ENCODE assay signal across 21 cellular contexts in genomic region chr11:119420631-119421030, GRCh38. TPM values are rescaled to one million over a fixed set of nuclear protein-coding genes. Genes with fewer than 3 reads are reported as not detected.
DNase-seq lines count a peak whose midpoint lies in the region; ATAC-seq and TF ChIP-seq lines count a peak whose summit lies in the region.
"Had no signal": no experiment of that assay in that cellular context is flagged by ENCODE, and none has a peak within 500 bp of the region (broad histone marks: within the 10 kb centered on the region; RNA-seq: fewer than 3 reads in every experiment).

No MANE protein-coding gene starts in this region.

- H3K27me3 ChIP-seq in BJ (ENCODE audit: control insufficient read depth, insufficient read depth, low read length), result no peaks in the 10 kb centered on the region
- H3K27me3 ChIP-seq in NT2/D1 (ENCODE audit: insufficient read depth, insufficient read length), result no peaks in the 10 kb centered on the region
- H3K27me3 ChIP-seq in neuronal stem cell (ENCODE audit: control insufficient read depth in 3 of 3, insufficient read depth in 3 of 3, low read depth in 1 of 3, low read length in 3 of 3), result peaks cover 0 to 32% (median 0%) of the 10 kb centered on the region in 3 experiments
- H3K27me3 ChIP-seq: SJSA1 had no signal

- H2BK120ac ChIP-seq in neuronal stem cell (ENCODE audit: low read depth, low read length), result no peak overlapping the region

- no peak overlapping the region for H3K4me3 Mint-ChIP-seq in activated CD4-positive, alpha-beta T cell treated with anti-CD3 and anti-CD28 coated beads for 36 hours

- H3K27me3 Mint-ChIP-seq in activated CD4-positive, alpha-beta T cell treated with anti-CD3 and anti-CD28 coated beads for 36 hours, result peaks cover 43% of the 10 kb centered on the region

- no peak overlapping the region for H3K14ac ChIP-seq in neuronal stem cell (ENCODE audit: low read length)

- H3K4me1 Mint-ChIP-seq in activated CD4-positive, alpha-beta T cell treated with anti-CD3 and anti-CD28 coated beads for 36 hours, result peaks cover 11% of the 10 kb centered on the region

- no peaks in the 10 kb centered on the region for H3K9me3 Mint-ChIP-seq in activated CD4-positive, alpha-beta T cell treated with anti-CD3 and anti-CD28 coated beads for 36 hours (ENCODE audit: low read depth)
- H3K9me3 Mint-ChIP-seq: T-helper 2 cell treated with Interferon-gamma antibody and Interleukin-4, amounts not matched to agents 5 μg/mL and 100 μg/mL, for 36 hours had no signal

- peak overlapping the region; percentile 85 for H3K4me3 ChIP-seq in BJ (ENCODE audit: low read depth, low read length)
- H3K4me3 ChIP-seq in NT2/D1 (ENCODE audit: insufficient read length, low read depth), result peak overlapping the region; percentile 19
- H3K4me3 ChIP-seq in foreskin fibroblast (ENCODE audit: low read depth in 1 of 2, low read length in 2 of 2), result peak overlapping the region; percentile 93 to 96
- H3K4me3 ChIP-seq in neuronal stem cell (ENCODE audit: low read length in 2 of 2), result peak overlapping the region in 1 of 2 donors; percentile 26
- H3K4me3 ChIP-seq: mucosa of descending colon, SJSA1, stomach had no signal

- H3K9ac ChIP-seq in NT2/D1 (ENCODE audit: insufficient read length, low read depth), result peak overlapping the region; percentile 59
- H3K9ac ChIP-seq in neuronal stem cell (ENCODE audit: low read depth, low read length, poor library complexity), result no peak overlapping the region
- H3K9ac ChIP-seq: KMS-11 had no signal

- intact Hi-C loops in activated CD4-positive, alpha-beta T cell treated with anti-CD3 and anti-CD28 coated beads for 36 hours (cut with DNase I, micrococcal nuclease), result no loop called here
- intact Hi-C loops in Right ventricle myocardium superior (cut with DNase I), result no loop called here

- POLR2A ChIA-PET in BJ (lab: Charles Lee), result no interaction called here
- POLR2A ChIA-PET in activated CD4-positive, alpha-beta T cell treated with anti-CD3 and anti-CD28 coated beads for 36 hours (lab: Charles Lee), result no interaction called here

- DNase-seq in BJ (ENCODE audit: low read depth) (no peak), NT2/D1 (ENCODE audit: low read depth, low spot score) (no peak), foreskin fibroblast (no peak), neuronal stem cell (ENCODE audit: low spot score) (no peak), H4 (ENCODE audit: low spot score) (no peak), Right ventricle myocardium superior (no peak)
- no peak for DNase-seq in activated CD4-positive, alpha-beta T cell treated with anti-CD3 and anti-CD28 coated beads for 36 hours
- no peak for DNase-seq in stimulated activated CD4-positive, alpha-beta T cell treated with anti-CD3 and anti-CD28 coated beads, Interleukin-4, amount 100 ng/mL, for 1 hour
- DNase-seq: central memory CD4-positive, alpha-beta T cell; effector CD8-positive, alpha-beta T cell; hypothalamus; mucosa of descending colon; NCI-H1092; NCI-H526; OCI-M1; stomach had no signal

- H3K18ac ChIP-seq in neuronal stem cell (ENCODE audit: low read length), result no peak overlapping the region

- no peak overlapping the region for H3K27ac ChIP-seq in neuronal stem cell (replicated peaks; ENCODE audit: low read length)
- H3K27ac ChIP-seq: HL-60, KMS-11, SJSA1, stomach had no signal

- no peak overlapping the region for H2AFZ ChIP-seq in neuronal stem cell (ENCODE audit: low read length)

- peaks cover 14% of the 10 kb centered on the region for H3K36me3 ChIP-seq in BJ (ENCODE audit: control insufficient read depth, insufficient read depth, low read length)
- H3K36me3 ChIP-seq in NT2/D1 (ENCODE audit: insufficient read depth, insufficient read length, low read length), result peaks cover 40% of the 10 kb centered on the region
- peaks cover 10 to 16% of the 10 kb centered on the region in 2 donors for H3K36me3 ChIP-seq in neuronal stem cell (replicated peaks in 1 of 2; ENCODE audit: control insufficient read depth in 2 of 2, insufficient read depth in 2 of 2, low read length in 2 of 2)
- H3K36me3 ChIP-seq: SJSA1 had no signal

- CTCF ChIA-PET in BJ (lab: Yijun Ruan, JAX), result no interaction called here
- CTCF ChIA-PET in activated CD4-positive, alpha-beta T cell treated with anti-CD3 and anti-CD28 coated beads for 36 hours (lab: Charles Lee), result no interaction called here

- H3K79me1 ChIP-seq in neuronal stem cell (ENCODE audit: low read depth, low read length), result peaks cover 8% of the 10 kb centered on the region

- H3K4me1 ChIP-seq in NT2/D1 (ENCODE audit: insufficient read depth, insufficient read length), result peaks cover 16% of the 10 kb centered on the region
- H3K4me1 ChIP-seq in neuronal stem cell (ENCODE audit: control insufficient read depth in 2 of 2, insufficient read depth in 1 of 2, low read depth in 1 of 2, low read length in 2 of 2), result peaks cover 14 to 16% of the 10 kb centered on the region in 2 donors

- no peak overlapping the region for H2BK12ac ChIP-seq in neuronal stem cell (ENCODE audit: low read length)

- no peak overlapping the region for H3K27ac Mint-ChIP-seq in activated CD4-positive, alpha-beta T cell treated with anti-CD3 and anti-CD28 coated beads for 36 hours
- H3K27ac Mint-ChIP-seq: T-helper 2 cell treated with Interferon-gamma antibody and Interleukin-4, amounts not matched to agents 5 μg/mL and 100 μg/mL, for 36 hours had no signal

- ATAC-seq in activated CD4-positive, alpha-beta T cell treated with anti-CD3 and anti-CD28 coated beads for 36 hours, result no peak
- ATAC-seq in Right ventricle myocardium superior (ENCODE audit: poor library complexity), result no peak
- ATAC-seq: left lobe of liver, mucosa of descending colon had no signal

- peak overlapping the region; percentile 16 for H3K23ac ChIP-seq in neuronal stem cell (ENCODE audit: low read depth, low read length, poor library complexity)

- WGBS in neuronal stem cell (ENCODE audit: extremely low coverage in 2 of 2, insufficient read length in 2 of 2, insufficient replicate concordance in 1 of 2), 2 donors, result no CpG with 5 or more reads among the region's 8 CpGs

- H2BK15ac ChIP-seq in neuronal stem cell (ENCODE audit: low read length), result no peak overlapping the region

- H3K9me3 ChIP-seq in NT2/D1 (ENCODE audit: insufficient read depth, low read length) (no peaks in the 10 kb centered on the region), neuronal stem cell (replicated peaks in 1 of 2; ENCODE audit: control insufficient read depth in 2 of 2, insufficient read depth in 1 of 2, low read depth in 1 of 2, low read length in 2 of 2) (no peaks in the 10 kb centered on the region)
- H3K9me3 ChIP-seq: mucosa of descending colon, SJSA1, stomach had no signal

- H4K91ac ChIP-seq in neuronal stem cell (ENCODE audit: low read depth, low read length, poor library complexity), result no peak overlapping the region

- no peak for TF ChIP-seq CTCF in BJ (IDR thresholded peaks at IDR 0.05; ENCODE audit: insufficient read depth, low read depth, low read length)
- TF ChIP-seq CTCF in foreskin fibroblast (IDR thresholded peaks at IDR 0.05; ENCODE audit: low read depth, low read length), result no peak

- no peak overlapping the region for H3K4me2 ChIP-seq in neuronal stem cell (ENCODE audit: insufficient read depth, low read length, poor library complexity, severe bottlenecking)
- H3K4me2 ChIP-seq: KMS-11 had no signal

- no peak overlapping the region for H2BK5ac ChIP-seq in neuronal stem cell (ENCODE audit: low read length)

- H3K36me3 Mint-ChIP-seq in activated CD4-positive, alpha-beta T cell treated with anti-CD3 and anti-CD28 coated beads for 36 hours (ENCODE audit: low read depth), result no peaks in the 10 kb centered on the region

- H2AK5ac ChIP-seq in neuronal stem cell (ENCODE audit: low read depth, low read length), result no peak overlapping the region

- H3K4ac ChIP-seq in neuronal stem cell (ENCODE audit: low read length), result no peak overlapping the region

- H4K8ac ChIP-seq in neuronal stem cell (ENCODE audit: low read depth, low read length), result no peak overlapping the region

RNA-seq across cellular contexts. Expression of gene THY1, which starts 2.3 kb away (rescaled TPM):
- polyA plus RNA-seq in BJ (2011; rRNA removed), result 1,541 and 1,905 TPM in 2 replicates
- polyA minus RNA-seq in BJ (2011; rRNA and poly(A)+ RNA removed), result 1,131 and 2,006 TPM in 2 replicates
- 85.1 TPM for polyA plus RNA-seq in neuronal stem cell (2013, experiment 1 of 2)
- polyA plus RNA-seq in neuronal stem cell (2013, experiment 2 of 2), result 84.3 TPM
- 191 and 193 TPM in 2 replicates for total RNA-seq in H4 (2014; rRNA removed; shearing (Covaris generic))
- total RNA-seq in activated CD4-positive, alpha-beta T cell treated with anti-CD3 and anti-CD28 coated beads for 36 hours, result under 1 TPM; 0.18 to 0.91 TPM
- 1.5 TPM for total RNA-seq in Right ventricle myocardium superior

RNA-seq across cellular contexts. Expression of gene USP2, which starts 39.1 kb away (rescaled TPM):
- 0.27 and 0.71 TPM in 2 replicates for polyA plus RNA-seq in BJ (2011; rRNA removed)
- polyA minus RNA-seq in BJ (2011; rRNA and poly(A)+ RNA removed), result 0.41 and 1.8 TPM in 2 replicates
- polyA plus RNA-seq in neuronal stem cell (2013, experiment 1 of 2), result 4.2 TPM
- polyA plus RNA-seq in neuronal stem cell (2013, experiment 2 of 2), result 4.4 TPM
- 0.21 and 0.29 TPM in 2 replicates for total RNA-seq in H4 (2014; rRNA removed; shearing (Covaris generic))
- total RNA-seq in activated CD4-positive, alpha-beta T cell treated with anti-CD3 and anti-CD28 coated beads for 36 hours, result under 1 TPM; 0.58 to 0.71 TPM
- total RNA-seq in Right ventricle myocardium superior, result 136 TPM

Comparison
In these comparisons a context has a peak if more than half of its experiments do, and no peak if none do; other contexts are left out.
1. RNA of gene THY1, which starts 2.3 kb away (total RNA-seq): 191 to 193 TPM in H4; 1.5 TPM in Right ventricle myocardium superior (single experiment) and 0.18 to 0.91 TPM in activated CD4-positive, alpha-beta T cell treated with anti-CD3 and anti-CD28 coated beads for 36 hours; every median in the first group is over 10 times any median in the second.
2. RNA of gene USP2, which starts 39.1 kb away (total RNA-seq): 136 TPM in Right ventricle myocardium superior (single experiment); 0.58 to 0.71 TPM in activated CD4-positive, alpha-beta T cell treated with anti-CD3 and anti-CD28 coated beads for 36 hours and 0.21 to 0.29 TPM in H4; every median in the first group is over 10 times any median in the second.